ENCODE assay signal across 19 cellular contexts in genomic region chr20:21232546-21233280, GRCh38.
DNase-seq lines count a peak whose midpoint lies in the region; ATAC-seq, FAIRE-seq and TF ChIP-seq lines count a peak whose summit lies in the region.
"Had no signal": no experiment of that assay in that cellular context is flagged by ENCODE, and none has a peak within 500 bp of the region (broad histone marks: within the 10 kb centered on the region; RNA-seq: fewer than 3 reads in every experiment).

No MANE protein-coding gene starts in this region.

- H3K4me1 Mint-ChIP-seq in activated CD4-positive, alpha-beta T cell treated with anti-CD3 and anti-CD28 coated beads, Interleukin-2, amount 10 ng/mL, durations not matched to agents 7 days and 5 days: peaks cover 2% of the 10 kb centered on the region

- no peak for TF ChIP-seq RAD21 in GM12878 (IDR thresholded peaks at IDR 0.05; ENCODE audit: insufficient read depth, low read depth, low read length)

- no peak overlapping the region for H3K27ac Mint-ChIP-seq in activated CD4-positive, alpha-beta T cell treated with anti-CD3 and anti-CD28 coated beads, Interleukin-2, amount 10 ng/mL, durations not matched to agents 7 days and 5 days
- H3K27ac Mint-ChIP-seq: HFFc6 had no signal

- TF ChIP-seq EP300 in GM12878 (IDR thresholded peaks at IDR 0.05; ENCODE audit: borderline replicate concordance in 1 of 2, control insufficient read depth in 1 of 2, low read depth in 2 of 2, low read length in 2 of 2): no peak

- CTCF ChIA-PET in GM12878 (lab: Yijun Ruan, JAX): interaction anchor here (0.5 to 1.9 kb wide), 9 partner anchors 35 to 373 kb away, joined by 3 to 10 read pairs (median 3); no protein-coding TSS in a partner anchor
- CTCF ChIA-PET in activated CD4-positive, alpha-beta T cell treated with anti-CD3 and anti-CD28 coated beads, Interleukin-2, amount 10 ng/mL, durations not matched to agents 7 days and 5 days (lab: Charles Lee): interaction anchor here (0.6 to 0.7 kb wide), 2 partner anchors 39 to 215 kb away, joined by 3 read pairs; no protein-coding TSS in a partner anchor

- no peak for TF ChIP-seq CTCF in GM12878 (IDR thresholded peaks at IDR 0.05 in 2 of 3, conservative IDR thresholded peaks at IDR 0.05 in 1 of 3; ENCODE audit: control insufficient read depth in 2 of 3, extremely low read depth in 1 of 3, insufficient read depth in 1 of 3, low read depth in 3 of 3, low read length in 3 of 3)
- TF ChIP-seq CTCF in Peyer's patch (IDR thresholded peaks at IDR 0.05): no peak

- no peak overlapping the region for H3K27ac ChIP-seq in GM12878 (ENCODE audit: control insufficient read depth, insufficient read depth)
- H3K27ac ChIP-seq in Peyer's patch: no peak overlapping the region
- H3K27ac ChIP-seq: A549, GM23248, HL-60, SK-N-MC had no signal

- no peak overlapping the region for H3K9ac ChIP-seq in GM12878 (ENCODE audit: control insufficient read depth, insufficient read depth, low read length)
- H3K9ac ChIP-seq: GM23248 had no signal

- FAIRE-seq in GM12878 (lab: Jason Lieb, UNC): no peak
- FAIRE-seq: A549 had no signal

- in situ Hi-C loops in GM12878 (cut with MboI): loop anchor here (10.0 kb wide), 1 partner anchor 368 kb away; no protein-coding TSS in a partner anchor

- no peak for ATAC-seq in GM12878
- ATAC-seq: A549, PC-3 had no signal

- 82% methylated on average over 10 of the region's 10 CpGs for WGBS in GM12878 (ENCODE audit: insufficient coverage, insufficient replicate concordance, low lambda C conversion rate, missing lambda C conversion rate)

- no peaks in the 10 kb centered on the region for H3K79me2 ChIP-seq in GM12878 (ENCODE audit: control insufficient read depth, insufficient read depth, low read length)

- H3K4me3 ChIP-seq in GM12878 (no peak overlapping the region), Peyer's patch (no peak overlapping the region)
- H3K4me3 ChIP-seq: A549, GM23248, SK-N-MC had no signal

- peaks cover 10% of the 10 kb centered on the region for H3K4me1 ChIP-seq in GM12878 (ENCODE audit: control insufficient read depth, insufficient read depth, low read length)
- no peaks in the 10 kb centered on the region for H3K4me1 ChIP-seq in Peyer's patch

- no peak overlapping the region for H2AFZ ChIP-seq in GM12878 (ENCODE audit: control insufficient read depth, low read depth, low read length)
- H2AFZ ChIP-seq: GM23248 had no signal

- no TSS peak for BruUV-seq in GM12878 (replicated peaks; lab: Mats Ljungman, UMichigan)

- RAD21 ChIA-PET in GM12878 (lab: Charles Lee; ENCODE audit: unreplicated experiment): interaction anchor here (0.9 to 1.0 kb wide), 2 partner anchors 271 to 382 kb away, joined by 3 read pairs; no protein-coding TSS in a partner anchor

- SMC1A ChIA-PET in GM12878 (lab: Charles Lee; ENCODE audit: uncharacterized antibody, unreplicated experiment): interaction anchor here (0.8 to 1.7 kb wide), 2 partner anchors 37 to 271 kb away, joined by 4 to 10 read pairs; no protein-coding TSS in a partner anchor

- no peak for TF ChIP-seq POLR2A in GM12878 (IDR thresholded peaks at IDR 0.05; ENCODE audit: low read depth, low read length)
- TF ChIP-seq POLR2A in Peyer's patch (IDR thresholded peaks at IDR 0.05): no peak

- intact Hi-C loops in GM12878 (cut with micrococcal nuclease; ENCODE audit: unreplicated experiment): loop anchor here (10.0 kb wide), 2 partner anchors 178 to 368 kb away; no protein-coding TSS in a partner anchor

- H3K4me2 ChIP-seq in GM12878 (ENCODE audit: control insufficient read depth, insufficient read depth): no peak overlapping the region
- H3K4me2 ChIP-seq: A549 had no signal

- no peaks in the 10 kb centered on the region for H3K9me3 ChIP-seq in GM12878 (replicated peaks; ENCODE audit: control insufficient read depth, insufficient read depth, low read length)
- H3K9me3 ChIP-seq in Peyer's patch: no peaks in the 10 kb centered on the region
- H3K9me3 ChIP-seq: A549 had no signal

- H3K36me3 Mint-ChIP-seq in activated CD4-positive, alpha-beta T cell treated with anti-CD3 and anti-CD28 coated beads, Interleukin-2, amount 10 ng/mL, durations not matched to agents 7 days and 5 days (ENCODE audit: low read depth): no peaks in the 10 kb centered on the region

- H3K4me3 Mint-ChIP-seq in activated CD4-positive, alpha-beta T cell treated with anti-CD3 and anti-CD28 coated beads, Interleukin-2, amount 10 ng/mL, durations not matched to agents 7 days and 5 days: no peak overlapping the region
- H3K4me3 Mint-ChIP-seq: HFFc6 had no signal

- no peaks in the 10 kb centered on the region for H3K27me3 ChIP-seq in GM12878 (replicated peaks in 1 of 2; ENCODE audit: control insufficient read depth in 2 of 2, insufficient read depth in 2 of 2, low read length in 1 of 2)
- H3K27me3 ChIP-seq in Peyer's patch: no peaks in the 10 kb centered on the region

- POLR2A ChIA-PET in GM12878 (lab: Charles Lee): no interaction called here
- POLR2A ChIA-PET in activated CD4-positive, alpha-beta T cell treated with anti-CD3 and anti-CD28 coated beads, Interleukin-2, amount 10 ng/mL, durations not matched to agents 7 days and 5 days (lab: Charles Lee): no interaction called here

- no peaks in the 10 kb centered on the region for H4K20me1 ChIP-seq in GM12878 (ENCODE audit: control insufficient read depth, insufficient read depth)

- H3K9me3 Mint-ChIP-seq in activated CD4-positive, alpha-beta T cell treated with anti-CD3 and anti-CD28 coated beads, Interleukin-2, amount 10 ng/mL, durations not matched to agents 7 days and 5 days: no peaks in the 10 kb centered on the region
- H3K9me3 Mint-ChIP-seq: HFFc6 had no signal

- H3K36me3 ChIP-seq in GM12878 (ENCODE audit: control insufficient read depth in 2 of 2, insufficient read depth in 2 of 2, low read length in 1 of 2) (no peaks in the 10 kb centered on the region; a peak in 1 of 4 replicates), Peyer's patch (peaks cover 0 to 29% (median 0%) of the 10 kb centered on the region in 3 donors)

- H3K27me3 Mint-ChIP-seq in activated CD4-positive, alpha-beta T cell treated with anti-CD3 and anti-CD28 coated beads, Interleukin-2, amount 10 ng/mL, durations not matched to agents 7 days and 5 days: no peaks in the 10 kb centered on the region

- peak; percentile 70 for DNase-seq in NCI-H2107 treated with DMSO at 0.1 percent for 48 hours (lab: John Stamatoyannopoulos, UW; ENCODE audit: unreplicated experiment)
- DNase-seq in NCI-H2107 (lab: John Stamatoyannopoulos, UW): no peak
- no peak for DNase-seq in GM12878 (ENCODE audit: low read depth, low spot score)
- DNase-seq in myocyte (ENCODE audit: low read depth): peak; percentile 64
- DNase-seq in Peyer's patch: no peak
- DNase-seq in activated CD4-positive, alpha-beta T cell treated with anti-CD3 and anti-CD28 coated beads, Interleukin-2, amount 10 ng/mL, durations not matched to agents 7 days and 5 days: no peak
- DNase-seq in activated CD4-positive, alpha-beta T cell treated with anti-CD3 and anti-CD28 coated beads for 4 hours: no peak
- DNase-seq: Calu3, GDM1, GM23248, HFFc6, KG1, NCI-H1092, NCI-H187 treated with DMSO at 0.1 percent for 48 hours, NCI-H524, PC-3 had no signal

TF ChIP-seq in GM12878, 131 proteins besides CTCF, POLR2A, EP300 and RAD21:
- TF ChIP-seq MAX (IDR thresholded peaks at IDR 0.05; ENCODE audit: low read depth, low read length) (no peak), USF2 (IDR thresholded peaks at IDR 0.05; ENCODE audit: borderline replicate concordance, low read depth, low read length) (no peak), EED (IDR thresholded peaks at IDR 0.05; ENCODE audit: low read depth) (no peak), HDAC2 (IDR thresholded peaks at IDR 0.05) (no peak), SP1 (IDR thresholded peaks at IDR 0.05; ENCODE audit: low read depth, low read length) (no peak), FOXK2 (IDR thresholded peaks at IDR 0.05) (no peak), RUNX3 (IDR thresholded peaks at IDR 0.05; ENCODE audit: low read length) (0 out of 2 replicates have a peak, but pooled peaks have one; percentile 10), PBX3 (IDR thresholded peaks at IDR 0.05; ENCODE audit: insufficient replicate concordance, low read depth, low read length) (no peak), IKZF1 (conservative IDR thresholded peaks at IDR 0.05) (no peak)

Comparison
In these comparisons a context has a peak if more than half of its experiments do, and no peak if none do; other contexts are left out.
1. DNase-seq: peak in NCI-H2107 treated with DMSO at 0.1 percent for 48 hours (single experiment) and myocyte (single experiment); none in NCI-H2107 (single experiment), GM12878 (single experiment), Peyer's patch (0 of 3), activated CD4-positive, alpha-beta T cell treated with anti-CD3 and anti-CD28 coated beads, Interleukin-2, amount 10 ng/mL, durations not matched to agents 7 days and 5 days (single experiment) and activated CD4-positive, alpha-beta T cell treated with anti-CD3 and anti-CD28 coated beads for 4 hours (0 of 2).